In the genomic region with DNA sequence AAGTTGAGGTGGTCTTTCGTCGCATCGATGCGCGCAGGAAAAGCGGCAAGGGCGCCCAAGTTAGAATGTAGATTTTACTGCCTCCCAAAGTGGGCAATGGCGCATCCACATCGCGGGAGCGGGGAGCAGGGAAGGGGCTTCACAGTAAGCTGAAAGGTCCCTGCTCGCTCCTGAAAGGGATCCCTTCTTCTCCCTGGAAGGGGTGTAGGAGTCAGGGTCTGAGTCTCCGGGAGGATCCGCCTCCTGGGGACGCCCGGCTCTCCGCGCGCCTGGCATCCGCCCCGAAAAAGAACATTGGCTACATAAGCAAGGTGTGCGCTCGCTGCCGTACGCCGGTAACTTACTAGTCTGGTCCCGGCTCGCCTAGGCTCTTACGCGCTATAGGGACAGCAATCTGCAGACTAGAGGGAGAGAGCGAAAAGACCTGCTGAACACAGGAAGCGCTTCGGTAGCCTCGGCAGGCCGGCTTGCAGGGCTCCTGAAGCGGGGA, we compare ENCODE assay signal across 8 cellular contexts. TPM values are rescaled to one million over a fixed set of nuclear protein-coding genes. Genes with fewer than 3 reads are reported as not detected.
A peak's percentile ranks its signal among the peaks of the same experiment; 100 is the strongest.
DNase-seq lines count a peak whose midpoint lies in the region; ATAC-seq and TF ChIP-seq lines count a peak whose summit lies in the region.

No MANE protein-coding gene starts in this region.

- POLR2A ChIA-PET in CD4-positive, alpha-beta T cell (lab: Charles Lee), result no interaction called here
- POLR2A ChIA-PET in RWPE1 (lab: Yijun Ruan, JAX; ENCODE audit: low non-redundant PET), result interaction anchor here (1.0 kb wide), 1 partner anchor 53 kb away, joined by 5 read pairs; no protein-coding TSS in a partner anchor

- peaks cover 74% of the 10 kb centered on the region for H3K27me3 Mint-ChIP-seq in CD4-positive, alpha-beta T cell

- peak in 2 of 10 experiments; percentile 4 to 6 for DNase-seq in CD4-positive, alpha-beta T cell
- DNase-seq in HuH-7 (ENCODE audit: low spot score), result peak; percentile 57
- DNase-seq in RWPE1 (ENCODE audit: low spot score), result peak; percentile 85
- DNase-seq in choroid plexus epithelial cell (ENCODE audit: low read depth), result peak; percentile 91
- peak; percentile 71 for DNase-seq in spleen

- H3K4me1 ChIP-seq in spleen, result peaks cover 18 to 79% (median 51%) of the 10 kb centered on the region in 6 donors

- ATAC-seq in CD4-positive, alpha-beta T cell (ENCODE audit: poor library complexity), result peak; percentile 33
- ATAC-seq in HG02623 (IDR thresholded peaks at IDR 0.05; ENCODE audit: unreplicated experiment) (no peak), GM21576 (IDR thresholded peaks at IDR 0.05; ENCODE audit: unreplicated experiment) (no peak)

- no peak overlapping the region for H3K27ac ChIP-seq in CD4-positive, alpha-beta T cell (ENCODE audit: low read depth, low read length)
- H3K27ac ChIP-seq in RWPE1 (peak overlapping the region; percentile 89), layer of hippocampus (ENCODE audit: low read depth, low read length) (peak overlapping the region; percentile 89), spleen (peak overlapping the region in 7 of 8 donors; percentile 36 to 84 (median 76))

- H3K4me3 Mint-ChIP-seq in CD4-positive, alpha-beta T cell, result peak overlapping the region; percentile 85

- TF ChIP-seq CTCF in CD4-positive, alpha-beta T cell (IDR thresholded peaks at IDR 0.05), result no peak
- TF ChIP-seq CTCF in RWPE1 (conservative IDR thresholded peaks at IDR 0.05; ENCODE audit: low read depth) (no peak), choroid plexus epithelial cell (conservative IDR thresholded peaks at IDR 0.05; ENCODE audit: low read depth, low read length) (no peak), spleen (IDR thresholded peaks at IDR 0.05 in 8 of 11, conservative IDR thresholded peaks at IDR 0.05 in 3 of 11) (no peak)

- TF ChIP-seq POLR2A in spleen (IDR thresholded peaks at IDR 0.05), result no peak

- WGBS in spleen, 5 donors, result 0 to 1% (median 1%) methylated on average over 25 to 36 of the region's 36 CpGs

- intact Hi-C loops in CD4-positive, alpha-beta T cell (cut with DNase I, micrococcal nuclease), result no loop called here
- intact Hi-C loops in spleen (cut with DNase I; ENCODE audit: low total_unique reads), result loop anchor here (5.0 kb wide), 1 partner anchor 286 kb away; no protein-coding TSS in a partner anchor

- no peaks in the 10 kb centered on the region for H3K36me3 Mint-ChIP-seq in CD4-positive, alpha-beta T cell (ENCODE audit: low read depth)

- H3K27me3 ChIP-seq in CD4-positive, alpha-beta T cell (ENCODE audit: control insufficient read depth, insufficient read depth, low read length), result peaks cover 68% of the 10 kb centered on the region
- H3K27me3 ChIP-seq in layer of hippocampus (ENCODE audit: control insufficient read depth, insufficient read depth, low read length), result no peaks in the 10 kb centered on the region
- H3K27me3 ChIP-seq in spleen (replicated peaks in 1 of 7), result peaks cover 3 to 100% (median 42%) of the 10 kb centered on the region in 7 donors

- H3K4me1 Mint-ChIP-seq in CD4-positive, alpha-beta T cell (ENCODE audit: low read depth), result peaks cover 10% of the 10 kb centered on the region

- CTCF ChIA-PET in CD4-positive, alpha-beta T cell (lab: Charles Lee), result no interaction called here
- CTCF ChIA-PET in RWPE1 (lab: Yijun Ruan, JAX), result interaction anchor here (0.7 to 1.9 kb wide), 5 partner anchors 53 to 73 kb away, joined by 3 to 5 read pairs (median 3); no protein-coding TSS in a partner anchor

- peak overlapping the region; percentile 68 for H3K4me3 ChIP-seq in choroid plexus epithelial cell (ENCODE audit: low read depth, low read length)
- H3K4me3 ChIP-seq in spleen, result peak overlapping the region; percentile 42 to 80 (median 58)

- no peaks in the 10 kb centered on the region for H3K36me3 ChIP-seq in spleen

- no peak overlapping the region for H3K27ac Mint-ChIP-seq in CD4-positive, alpha-beta T cell

- no peaks in the 10 kb centered on the region for H3K9me3 ChIP-seq in CD4-positive, alpha-beta T cell (ENCODE audit: control insufficient read depth, low read length)
- H3K9me3 ChIP-seq in spleen, result no peaks in the 10 kb centered on the region

- no peaks in the 10 kb centered on the region for H3K9me3 Mint-ChIP-seq in CD4-positive, alpha-beta T cell

RNA-seq across cellular contexts. Expression of a gene that starts 0.8 kb away (rescaled TPM):
- total RNA-seq in CD4-positive, alpha-beta T cell, result under 1 TPM in 1 of 2 experiments, not detected in 1; 0.03 TPM
- 10 to 100 TPM in 5 of 7 donors, 1 to 10 TPM in 2; 6.8 to 21.1 (median 15.4) TPM for total RNA-seq in spleen
- 1 to 10 TPM in 2 of 3 donors, under 1 TPM in 1; 0.74 to 3.2 (median 1.7) TPM for polyA plus RNA-seq in spleen

Comparison
In these comparisons a context has a peak if more than half of its experiments do, and no peak if none do; other contexts are left out.
1. RNA of a gene that starts 0.8 kb away (total RNA-seq): 6.8 to 21.1 TPM in spleen; 0.03 TPM in CD4-positive, alpha-beta T cell; every median in the first group is over 4 times any median in the second.